12 cellular contexts compared by ENCODE assay signal in the genomic region with DNA sequence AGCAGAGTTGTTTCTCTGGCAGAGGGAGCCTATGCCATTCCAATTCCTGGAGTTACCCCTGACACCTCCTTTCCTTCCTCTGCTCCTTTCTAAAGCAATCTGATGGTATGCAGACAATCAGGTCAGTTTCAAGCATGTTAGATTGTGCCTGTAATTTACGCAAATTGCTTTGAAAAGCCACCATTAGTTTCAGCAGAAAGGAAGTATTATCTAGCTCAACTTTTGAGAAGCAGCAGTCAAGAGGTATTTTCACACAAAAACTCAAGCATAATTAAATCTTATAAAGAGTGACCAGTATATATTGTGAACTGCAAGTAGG. TPM values are rescaled to one million over a fixed set of nuclear protein-coding genes. Genes with fewer than 3 reads are reported as not detected.
DNase-seq lines count a peak whose midpoint lies in the region; ATAC-seq and TF ChIP-seq lines count a peak whose summit lies in the region.
"Had no signal": no experiment of that assay in that cellular context is flagged by ENCODE, and none has a peak within 500 bp of the region (broad histone marks: within the 10 kb centered on the region; RNA-seq: fewer than 3 reads in every experiment).

No MANE protein-coding gene starts in this region.

- H3K79me2 ChIP-seq in osteoblast (ENCODE audit: insufficient read depth, low read length), result peaks cover 78% of the 10 kb centered on the region

- peak overlapping the region; percentile 88 for H3K4me3 ChIP-seq in right cardiac atrium (ENCODE audit: low read length)
- peak overlapping the region; percentile 89 for H3K4me3 ChIP-seq in fibroblast of pulmonary artery (replicated peaks; ENCODE audit: low read depth, low read length)
- H3K4me3 ChIP-seq in osteoblast (ENCODE audit: insufficient read depth, low read length), result peak overlapping the region; percentile 81

- no peak for ATAC-seq in right cardiac atrium
- ATAC-seq in Right ventricle myocardium superior (ENCODE audit: poor library complexity), result no peak
- ATAC-seq in GM19395 (IDR thresholded peaks at IDR 0.05; ENCODE audit: unreplicated experiment), result no peak
- ATAC-seq: left lobe of liver had no signal

- DNase-seq in right cardiac atrium, result no peak
- DNase-seq in Right ventricle myocardium superior, result no peak
- no peak for DNase-seq in fibroblast of pulmonary artery (ENCODE audit: low read depth)
- DNase-seq in osteoblast (ENCODE audit: insufficient read length, low spot score, missing footprints), result no peak
- DNase-seq in AG20443 (ENCODE audit: low spot score), result no peak
- no peak for DNase-seq in posterior vena cava (ENCODE audit: low spot score)
- DNase-seq in OCI-M1 (lab: John Stamatoyannopoulos, UW), result no peak
- DNase-seq: GF-D8, HCEC 1CT, NCI-H146 had no signal

- no peak overlapping the region for H2AFZ ChIP-seq in osteoblast (ENCODE audit: low read length)

- H3K4me2 ChIP-seq in osteoblast (ENCODE audit: insufficient read depth, low read length), result peak overlapping the region; percentile 76

- no peaks in the 10 kb centered on the region for H3K36me3 ChIP-seq in osteoblast (ENCODE audit: insufficient read depth, low read length)

- peaks cover 42% of the 10 kb centered on the region for H4K20me1 ChIP-seq in osteoblast (ENCODE audit: insufficient read depth, low read length)

- H3K4me1 ChIP-seq in right cardiac atrium (ENCODE audit: control insufficient read depth, insufficient read depth, low read length) (peaks cover 2% of the 10 kb centered on the region), osteoblast (ENCODE audit: insufficient read depth, low read length) (peaks cover 75% of the 10 kb centered on the region)

- H3K9me3 ChIP-seq in right cardiac atrium (ENCODE audit: control insufficient read depth, low read length) (no peaks in the 10 kb centered on the region), osteoblast (ENCODE audit: low read depth, low read length) (no peaks in the 10 kb centered on the region)

- intact Hi-C loops in right cardiac atrium (cut with DNase I) (loop anchor here in 1 of 4 donors (5.0 kb wide), 1 partner anchor 42 kb away; no protein-coding TSS in a partner anchor), Right ventricle myocardium superior (cut with DNase I) (no loop called here), posterior vena cava (cut with DNase I) (no loop called here)

- no peak overlapping the region for H3K27ac ChIP-seq in right cardiac atrium (ENCODE audit: low read length)
- H3K27ac ChIP-seq in osteoblast (ENCODE audit: low read depth, low read length), result peak overlapping the region; percentile 81

- H3K27me3 ChIP-seq in right cardiac atrium (ENCODE audit: control insufficient read depth, insufficient read depth) (no peaks in the 10 kb centered on the region), osteoblast (ENCODE audit: insufficient read depth, low read length) (no peaks in the 10 kb centered on the region)

- WGBS in right cardiac atrium, result 40% methylated on average over 1 of the region's 1 CpG

- TF ChIP-seq CTCF in fibroblast of pulmonary artery (IDR thresholded peaks at IDR 0.05; ENCODE audit: low read length, missing control alignments) (no peak), osteoblast (IDR thresholded peaks at IDR 0.05; ENCODE audit: extremely low read depth, low read depth, low read length) (no peak)

RNA-seq across cellular contexts. Expression of gene ERRFI1, which starts 2.2 kb away (rescaled TPM):
- total RNA-seq in right cardiac atrium, result 10 to 100 TPM in 3 of 4 donors, 1 to 10 TPM in 1; 9.8 to 16.9 (median 15.0) TPM
- 12.8 TPM for polyA plus RNA-seq in right cardiac atrium
- 11.1 TPM for total RNA-seq in Right ventricle myocardium superior
- total RNA-seq in osteoblast, result 60.4 and 69.5 TPM in 2 replicates
- 100 to 1,000 TPM in 1 of 2 donors, 10 to 100 TPM in 1; 84.4 to 151 TPM for total RNA-seq in posterior vena cava
